Comparison of ENCODE assay signal across 1 cellular context in the genomic region with DNA sequence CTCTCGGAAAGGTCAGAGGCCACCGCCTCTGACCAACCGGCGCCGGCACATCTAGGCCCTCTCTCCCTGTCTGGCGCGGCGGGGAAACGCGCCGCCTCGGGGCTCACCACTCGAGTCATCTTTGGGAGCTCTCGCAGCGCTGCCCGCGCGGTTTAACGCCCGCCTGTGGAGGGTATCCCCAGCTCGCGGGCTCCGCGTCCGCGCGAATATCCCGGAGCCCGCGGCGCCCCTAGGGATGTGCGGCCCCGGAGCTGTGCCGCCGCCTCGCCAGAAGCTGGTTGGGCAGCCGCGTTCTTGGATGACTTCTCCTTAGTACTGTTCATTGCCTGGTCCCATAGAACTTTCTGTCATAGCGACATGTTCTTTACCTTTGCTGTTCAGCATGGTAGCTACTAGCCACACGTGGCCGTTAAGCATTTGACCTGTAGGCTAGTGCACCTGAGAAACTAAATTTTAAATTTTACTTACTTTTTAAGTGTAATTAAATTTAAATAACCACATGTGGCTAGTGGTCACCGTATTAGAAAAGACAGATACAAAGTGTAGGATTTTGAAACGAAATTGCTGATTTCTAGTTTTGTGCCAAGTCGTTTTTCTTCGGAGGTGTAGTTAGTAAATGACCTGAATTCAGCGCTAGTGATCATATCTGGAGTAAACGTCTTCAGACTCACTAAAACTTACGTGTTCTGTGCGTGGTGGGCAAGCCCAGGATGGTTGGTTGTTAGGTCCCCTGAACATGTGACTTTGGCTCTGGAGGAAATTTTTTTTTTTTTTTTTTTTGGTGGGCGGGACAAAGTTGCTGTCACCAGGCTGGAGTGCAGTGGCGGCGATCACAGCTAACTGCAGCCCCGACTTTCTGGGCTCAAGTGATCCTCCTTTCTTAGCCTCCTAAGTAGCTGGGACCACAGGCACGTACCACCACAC.
TF ChIP-seq lines count a peak whose summit lies in the region.

No MANE protein-coding gene starts in this region.

TF ChIP-seq in GM12878, 131 proteins besides CTCF, POLR2A, EP300 and RAD21 (continues in another document):
- TF ChIP-seq, protein P1, sequence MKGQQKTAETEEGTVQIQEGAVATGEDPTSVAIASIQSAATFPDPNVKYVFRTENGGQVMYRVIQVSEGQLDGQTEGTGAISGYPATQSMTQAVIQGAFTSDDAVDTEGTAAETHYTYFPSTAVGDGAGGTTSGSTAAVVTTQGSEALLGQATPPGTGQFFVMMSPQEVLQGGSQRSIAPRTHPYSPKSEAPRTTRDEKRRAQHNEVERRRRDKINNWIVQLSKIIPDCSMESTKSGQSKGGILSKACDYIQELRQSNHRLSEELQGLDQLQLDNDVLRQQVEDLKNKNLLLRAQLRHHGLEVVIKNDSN (IDR thresholded peaks at IDR 0.05; ENCODE audit: borderline replicate concordance, extremely low read length, insufficient read depth, low read depth, low read length): peak; percentile 26
- TF ChIP-seq IRF4 (IDR thresholded peaks at IDR 0.05; ENCODE audit: low read depth, low read length) (no peak), ZSCAN29 (IDR thresholded peaks at IDR 0.05) (no peak), KDM1A (IDR thresholded peaks at IDR 0.05; ENCODE audit: borderline replicate concordance) (no peak), GATAD2B (conservative IDR thresholded peaks at IDR 0.05; ENCODE audit: low read depth) (no peak), RUNX3 (IDR thresholded peaks at IDR 0.05; ENCODE audit: low read length) (peak; percentile 45), SIN3A (IDR thresholded peaks at IDR 0.05; ENCODE audit: low read depth, low read length) (peak; percentile 8; the same call in 1 of the 2 replicates), BHLHE40 (IDR thresholded peaks at IDR 0.05; ENCODE audit: borderline replicate concordance in 1 of 2, low read depth in 2 of 2, low read length in 1 of 2) (no peak), RBBP5 (conservative IDR thresholded peaks at IDR 0.05) (no peak), MTA2 (IDR thresholded peaks at IDR 0.05; ENCODE audit: low read depth) (no peak), PML (IDR thresholded peaks at IDR 0.05; ENCODE audit: low read length) (0 out of 2 replicates have a peak, but pooled peaks have one; percentile 40), FOXK2 (IDR thresholded peaks at IDR 0.05) (no peak), ATF7 (IDR thresholded peaks at IDR 0.05; ENCODE audit: low read depth) (peak; percentile 72), GABPA (IDR thresholded peaks at IDR 0.05; ENCODE audit: low read depth) (0 out of 2 replicates have a peak, but pooled peaks have one; percentile 15), CREB1 (IDR thresholded peaks at IDR 0.05; ENCODE audit: low read depth) (0 out of 2 replicates have a peak, but pooled peaks have one; percentile 31), CEBPB (IDR thresholded peaks at IDR 0.05; ENCODE audit: borderline replicate concordance in 1 of 2, low read depth in 2 of 2, low read length in 2 of 2) (no peak), SMAD5 (IDR thresholded peaks at IDR 0.05; ENCODE audit: low read depth) (no peak), NFIC (IDR thresholded peaks at IDR 0.05; ENCODE audit: low read depth, low read length) (peak; percentile 33; the same call in 1 of the 2 replicates), TCF3 (IDR thresholded peaks at IDR 0.05; ENCODE audit: borderline replicate concordance, insufficient read depth, low read depth, low read length) (no peak), LARP7 (IDR thresholded peaks at IDR 0.05) (0 out of 2 replicates have a peak, but pooled peaks have one; percentile 6), EGR1 (IDR thresholded peaks at IDR 0.05; ENCODE audit: borderline replicate concordance in 1 of 2, low read depth in 2 of 2, low read length in 2 of 2) (no peak), NR2F1 (conservative IDR thresholded peaks at IDR 0.05) (peak; percentile 75), HCFC1 (IDR thresholded peaks at IDR 0.05; ENCODE audit: low read length) (0 out of 2 replicates have a peak, but pooled peaks have one; percentile 15), ZNF384 (IDR thresholded peaks at IDR 0.05; ENCODE audit: borderline replicate concordance, low read depth, low read length) (peak; percentile 98), MXI1 (IDR thresholded peaks at IDR 0.05; ENCODE audit: low read depth, low read length) (peak; percentile 77; the same call in 1 of the 2 replicates), IKZF1 (conservative IDR thresholded peaks at IDR 0.05) (no peak)
- TF ChIP-seq, protein P2, sequence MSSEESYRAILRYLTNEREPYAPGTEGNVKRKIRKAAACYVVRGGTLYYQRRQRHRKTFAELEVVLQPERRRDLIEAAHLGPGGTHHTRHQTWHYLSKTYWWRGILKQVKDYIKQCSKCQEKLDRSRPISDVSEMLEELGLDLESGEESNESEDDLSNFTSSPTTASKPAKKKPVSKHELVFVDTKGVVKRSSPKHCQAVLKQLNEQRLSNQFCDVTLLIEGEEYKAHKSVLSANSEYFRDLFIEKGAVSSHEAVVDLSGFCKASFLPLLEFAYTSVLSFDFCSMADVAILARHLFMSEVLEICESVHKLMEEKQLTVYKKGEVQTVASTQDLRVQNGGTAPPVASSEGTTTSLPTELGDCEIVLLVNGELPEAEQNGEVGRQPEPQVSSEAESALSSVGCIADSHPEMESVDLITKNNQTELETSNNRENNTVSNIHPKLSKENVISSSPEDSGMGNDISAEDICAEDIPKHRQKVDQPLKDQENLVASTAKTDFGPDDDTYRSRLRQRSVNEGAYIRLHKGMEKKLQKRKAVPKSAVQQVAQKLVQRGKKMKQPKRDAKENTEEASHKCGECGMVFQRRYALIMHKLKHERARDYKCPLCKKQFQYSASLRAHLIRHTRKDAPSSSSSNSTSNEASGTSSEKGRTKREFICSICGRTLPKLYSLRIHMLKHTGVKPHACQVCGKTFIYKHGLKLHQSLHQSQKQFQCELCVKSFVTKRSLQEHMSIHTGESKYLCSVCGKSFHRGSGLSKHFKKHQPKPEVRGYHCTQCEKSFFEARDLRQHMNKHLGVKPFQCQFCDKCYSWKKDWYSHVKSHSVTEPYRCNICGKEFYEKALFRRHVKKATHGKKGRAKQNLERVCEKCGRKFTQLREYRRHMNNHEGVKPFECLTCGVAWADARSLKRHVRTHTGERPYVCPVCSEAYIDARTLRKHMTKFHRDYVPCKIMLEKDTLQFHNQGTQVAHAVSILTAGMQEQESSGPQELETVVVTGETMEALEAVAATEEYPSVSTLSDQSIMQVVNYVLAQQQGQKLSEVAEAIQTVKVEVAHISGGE (CRISPR knock-in tag; IDR thresholded peaks at IDR 0.05): no peak
- TF ChIP-seq, protein P3, sequence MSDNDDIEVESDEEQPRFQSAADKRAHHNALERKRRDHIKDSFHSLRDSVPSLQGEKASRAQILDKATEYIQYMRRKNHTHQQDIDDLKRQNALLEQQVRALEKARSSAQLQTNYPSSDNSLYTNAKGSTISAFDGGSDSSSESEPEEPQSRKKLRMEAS (IDR thresholded peaks at IDR 0.05; ENCODE audit: low read depth, low read length): peak; percentile 7; the same call in 1 of the 2 replicates
- TF ChIP-seq, protein P4, sequence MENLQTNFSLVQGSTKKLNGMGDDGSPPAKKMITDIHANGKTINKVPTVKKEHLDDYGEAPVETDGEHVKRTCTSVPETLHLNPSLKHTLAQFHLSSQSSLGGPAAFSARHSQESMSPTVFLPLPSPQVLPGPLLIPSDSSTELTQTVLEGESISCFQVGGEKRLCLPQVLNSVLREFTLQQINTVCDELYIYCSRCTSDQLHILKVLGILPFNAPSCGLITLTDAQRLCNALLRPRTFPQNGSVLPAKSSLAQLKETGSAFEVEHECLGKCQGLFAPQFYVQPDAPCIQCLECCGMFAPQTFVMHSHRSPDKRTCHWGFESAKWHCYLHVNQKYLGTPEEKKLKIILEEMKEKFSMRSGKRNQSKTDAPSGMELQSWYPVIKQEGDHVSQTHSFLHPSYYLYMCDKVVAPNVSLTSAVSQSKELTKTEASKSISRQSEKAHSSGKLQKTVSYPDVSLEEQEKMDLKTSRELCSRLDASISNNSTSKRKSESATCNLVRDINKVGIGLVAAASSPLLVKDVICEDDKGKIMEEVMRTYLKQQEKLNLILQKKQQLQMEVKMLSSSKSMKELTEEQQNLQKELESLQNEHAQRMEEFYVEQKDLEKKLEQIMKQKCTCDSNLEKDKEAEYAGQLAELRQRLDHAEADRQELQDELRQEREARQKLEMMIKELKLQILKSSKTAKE (IDR thresholded peaks at IDR 0.05; ENCODE audit: low read depth, poor library complexity, severe bottlenecking): peak; percentile 16
- TF ChIP-seq, protein P5, sequence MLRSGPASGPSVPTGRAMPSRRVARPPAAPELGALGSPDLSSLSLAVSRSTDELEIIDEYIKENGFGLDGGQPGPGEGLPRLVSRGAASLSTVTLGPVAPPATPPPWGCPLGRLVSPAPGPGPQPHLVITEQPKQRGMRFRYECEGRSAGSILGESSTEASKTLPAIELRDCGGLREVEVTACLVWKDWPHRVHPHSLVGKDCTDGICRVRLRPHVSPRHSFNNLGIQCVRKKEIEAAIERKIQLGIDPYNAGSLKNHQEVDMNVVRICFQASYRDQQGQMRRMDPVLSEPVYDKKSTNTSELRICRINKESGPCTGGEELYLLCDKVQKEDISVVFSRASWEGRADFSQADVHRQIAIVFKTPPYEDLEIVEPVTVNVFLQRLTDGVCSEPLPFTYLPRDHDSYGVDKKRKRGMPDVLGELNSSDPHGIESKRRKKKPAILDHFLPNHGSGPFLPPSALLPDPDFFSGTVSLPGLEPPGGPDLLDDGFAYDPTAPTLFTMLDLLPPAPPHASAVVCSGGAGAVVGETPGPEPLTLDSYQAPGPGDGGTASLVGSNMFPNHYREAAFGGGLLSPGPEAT (IDR thresholded peaks at IDR 0.05; ENCODE audit: low read depth): peak; percentile 34; the same call in 1 of the 2 replicates
- TF ChIP-seq, protein P6, sequence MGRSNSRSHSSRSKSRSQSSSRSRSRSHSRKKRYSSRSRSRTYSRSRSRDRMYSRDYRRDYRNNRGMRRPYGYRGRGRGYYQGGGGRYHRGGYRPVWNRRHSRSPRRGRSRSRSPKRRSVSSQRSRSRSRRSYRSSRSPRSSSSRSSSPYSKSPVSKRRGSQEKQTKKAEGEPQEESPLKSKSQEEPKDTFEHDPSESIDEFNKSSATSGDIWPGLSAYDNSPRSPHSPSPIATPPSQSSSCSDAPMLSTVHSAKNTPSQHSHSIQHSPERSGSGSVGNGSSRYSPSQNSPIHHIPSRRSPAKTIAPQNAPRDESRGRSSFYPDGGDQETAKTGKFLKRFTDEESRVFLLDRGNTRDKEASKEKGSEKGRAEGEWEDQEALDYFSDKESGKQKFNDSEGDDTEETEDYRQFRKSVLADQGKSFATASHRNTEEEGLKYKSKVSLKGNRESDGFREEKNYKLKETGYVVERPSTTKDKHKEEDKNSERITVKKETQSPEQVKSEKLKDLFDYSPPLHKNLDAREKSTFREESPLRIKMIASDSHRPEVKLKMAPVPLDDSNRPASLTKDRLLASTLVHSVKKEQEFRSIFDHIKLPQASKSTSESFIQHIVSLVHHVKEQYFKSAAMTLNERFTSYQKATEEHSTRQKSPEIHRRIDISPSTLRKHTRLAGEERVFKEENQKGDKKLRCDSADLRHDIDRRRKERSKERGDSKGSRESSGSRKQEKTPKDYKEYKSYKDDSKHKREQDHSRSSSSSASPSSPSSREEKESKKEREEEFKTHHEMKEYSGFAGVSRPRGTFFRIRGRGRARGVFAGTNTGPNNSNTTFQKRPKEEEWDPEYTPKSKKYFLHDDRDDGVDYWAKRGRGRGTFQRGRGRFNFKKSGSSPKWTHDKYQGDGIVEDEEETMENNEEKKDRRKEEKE (IDR thresholded peaks at IDR 0.05): no peak
- TF ChIP-seq, protein P7, sequence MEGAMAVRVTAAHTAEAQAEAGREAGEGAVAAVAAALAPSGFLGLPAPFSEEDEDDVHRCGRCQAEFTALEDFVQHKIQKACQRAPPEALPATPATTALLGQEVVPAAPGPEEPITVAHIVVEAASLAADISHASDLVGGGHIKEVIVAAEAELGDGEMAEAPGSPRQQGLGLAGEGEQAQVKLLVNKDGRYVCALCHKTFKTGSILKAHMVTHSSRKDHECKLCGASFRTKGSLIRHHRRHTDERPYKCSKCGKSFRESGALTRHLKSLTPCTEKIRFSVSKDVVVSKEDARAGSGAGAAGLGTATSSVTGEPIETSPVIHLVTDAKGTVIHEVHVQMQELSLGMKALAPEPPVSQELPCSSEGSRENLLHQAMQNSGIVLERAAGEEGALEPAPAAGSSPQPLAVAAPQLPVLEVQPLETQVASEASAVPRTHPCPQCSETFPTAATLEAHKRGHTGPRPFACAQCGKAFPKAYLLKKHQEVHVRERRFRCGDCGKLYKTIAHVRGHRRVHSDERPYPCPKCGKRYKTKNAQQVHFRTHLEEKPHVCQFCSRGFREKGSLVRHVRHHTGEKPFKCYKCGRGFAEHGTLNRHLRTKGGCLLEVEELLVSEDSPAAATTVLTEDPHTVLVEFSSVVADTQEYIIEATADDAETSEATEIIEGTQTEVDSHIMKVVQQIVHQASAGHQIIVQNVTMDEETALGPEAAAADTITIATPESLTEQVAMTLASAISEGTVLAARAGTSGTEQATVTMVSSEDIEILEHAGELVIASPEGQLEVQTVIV (IDR thresholded peaks at IDR 0.05; ENCODE audit: borderline replicate concordance, partially characterized antibody): no peak
- TF ChIP-seq, protein P8, sequence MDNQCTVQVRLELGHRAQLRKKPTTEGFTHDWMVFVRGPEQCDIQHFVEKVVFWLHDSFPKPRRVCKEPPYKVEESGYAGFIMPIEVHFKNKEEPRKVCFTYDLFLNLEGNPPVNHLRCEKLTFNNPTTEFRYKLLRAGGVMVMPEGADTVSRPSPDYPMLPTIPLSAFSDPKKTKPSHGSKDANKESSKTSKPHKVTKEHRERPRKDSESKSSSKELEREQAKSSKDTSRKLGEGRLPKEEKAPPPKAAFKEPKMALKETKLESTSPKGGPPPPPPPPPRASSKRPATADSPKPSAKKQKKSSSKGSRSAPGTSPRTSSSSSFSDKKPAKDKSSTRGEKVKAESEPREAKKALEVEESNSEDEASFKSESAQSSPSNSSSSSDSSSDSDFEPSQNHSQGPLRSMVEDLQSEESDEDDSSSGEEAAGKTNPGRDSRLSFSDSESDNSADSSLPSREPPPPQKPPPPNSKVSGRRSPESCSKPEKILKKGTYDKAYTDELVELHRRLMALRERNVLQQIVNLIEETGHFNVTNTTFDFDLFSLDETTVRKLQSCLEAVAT (IDR thresholded peaks at IDR 0.05): peak; percentile 23; the same call in 1 of the 2 replicates
- TF ChIP-seq, protein P9, sequence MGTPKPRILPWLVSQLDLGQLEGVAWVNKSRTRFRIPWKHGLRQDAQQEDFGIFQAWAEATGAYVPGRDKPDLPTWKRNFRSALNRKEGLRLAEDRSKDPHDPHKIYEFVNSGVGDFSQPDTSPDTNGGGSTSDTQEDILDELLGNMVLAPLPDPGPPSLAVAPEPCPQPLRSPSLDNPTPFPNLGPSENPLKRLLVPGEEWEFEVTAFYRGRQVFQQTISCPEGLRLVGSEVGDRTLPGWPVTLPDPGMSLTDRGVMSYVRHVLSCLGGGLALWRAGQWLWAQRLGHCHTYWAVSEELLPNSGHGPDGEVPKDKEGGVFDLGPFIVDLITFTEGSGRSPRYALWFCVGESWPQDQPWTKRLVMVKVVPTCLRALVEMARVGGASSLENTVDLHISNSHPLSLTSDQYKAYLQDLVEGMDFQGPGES (IDR thresholded peaks at IDR 0.05): no peak
- TF ChIP-seq, protein P10, sequence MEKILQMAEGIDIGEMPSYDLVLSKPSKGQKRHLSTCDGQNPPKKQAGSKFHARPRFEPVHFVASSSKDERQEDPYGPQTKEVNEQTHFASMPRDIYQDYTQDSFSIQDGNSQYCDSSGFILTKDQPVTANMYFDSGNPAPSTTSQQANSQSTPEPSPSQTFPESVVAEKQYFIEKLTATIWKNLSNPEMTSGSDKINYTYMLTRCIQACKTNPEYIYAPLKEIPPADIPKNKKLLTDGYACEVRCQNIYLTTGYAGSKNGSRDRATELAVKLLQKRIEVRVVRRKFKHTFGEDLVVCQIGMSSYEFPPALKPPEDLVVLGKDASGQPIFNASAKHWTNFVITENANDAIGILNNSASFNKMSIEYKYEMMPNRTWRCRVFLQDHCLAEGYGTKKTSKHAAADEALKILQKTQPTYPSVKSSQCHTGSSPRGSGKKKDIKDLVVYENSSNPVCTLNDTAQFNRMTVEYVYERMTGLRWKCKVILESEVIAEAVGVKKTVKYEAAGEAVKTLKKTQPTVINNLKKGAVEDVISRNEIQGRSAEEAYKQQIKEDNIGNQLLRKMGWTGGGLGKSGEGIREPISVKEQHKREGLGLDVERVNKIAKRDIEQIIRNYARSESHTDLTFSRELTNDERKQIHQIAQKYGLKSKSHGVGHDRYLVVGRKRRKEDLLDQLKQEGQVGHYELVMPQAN (conservative IDR thresholded peaks at IDR 0.05): no peak
